In the genomic region with DNA sequence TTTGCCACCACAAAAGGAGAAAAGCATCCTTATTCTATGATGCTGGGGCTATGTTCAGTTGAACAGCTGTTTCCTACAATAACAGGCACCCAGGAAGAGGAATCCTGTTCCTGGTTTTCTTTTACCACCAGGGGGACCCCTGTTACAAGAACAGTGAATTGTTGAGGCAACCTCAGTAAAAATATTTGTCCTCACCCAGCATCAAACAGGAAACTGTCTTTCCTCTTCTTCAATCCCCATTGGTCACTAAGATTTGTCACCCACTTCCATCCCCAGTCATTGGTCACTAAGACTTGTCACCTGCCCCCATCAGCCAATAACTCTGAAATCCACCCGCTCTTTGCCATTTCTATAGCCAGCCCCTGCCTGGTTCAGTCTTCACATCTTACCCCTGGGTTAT, we compare ENCODE assay signal across 8 cellular contexts.
DNase-seq lines count a peak whose midpoint lies in the region; ATAC-seq and TF ChIP-seq lines count a peak whose summit lies in the region.

No MANE protein-coding gene starts in this region.

- no peaks in the 10 kb centered on the region for H4K20me1 ChIP-seq in neural cell (ENCODE audit: insufficient read depth)

- H3K27ac Mint-ChIP-seq in CD14-positive monocyte (peak overlapping the region in 2 of 7 donors; percentile 24 to 66), T-helper 17 cell (no peak overlapping the region)

- no peaks in the 10 kb centered on the region for H3K9me2 ChIP-seq in neural cell (ENCODE audit: insufficient read depth, low read length)

- H2AFZ ChIP-seq in neural cell (ENCODE audit: low read depth, low read length), result no peak overlapping the region

- H3K4me3 Mint-ChIP-seq in CD14-positive monocyte, result no peak overlapping the region
- H3K4me3 Mint-ChIP-seq in T-helper 17 cell, result no peak overlapping the region

- no peak for TF ChIP-seq EP300 in neural cell (conservative IDR thresholded peaks at IDR 0.05; ENCODE audit: poor library complexity, severe bottlenecking)

- H3K9ac ChIP-seq in neural cell (ENCODE audit: low read length), result no peak overlapping the region

- H3K4me3 ChIP-seq in fibroblast of pulmonary artery (replicated peaks; ENCODE audit: low read depth, low read length) (no peak overlapping the region), neural cell (ENCODE audit: low read length) (no peak overlapping the region)

- TF ChIP-seq RAD21 in neural cell (conservative IDR thresholded peaks at IDR 0.05), result peak; percentile 82

- no peak overlapping the region for H3K4me2 ChIP-seq in neural cell (ENCODE audit: low read length)

- peak; percentile 72 for TF ChIP-seq CTCF in CD14-positive monocyte (IDR thresholded peaks at IDR 0.05)
- TF ChIP-seq CTCF in fibroblast of pulmonary artery (IDR thresholded peaks at IDR 0.05; ENCODE audit: low read length, missing control alignments), result peak; percentile 75
- peak; percentile 81 for TF ChIP-seq CTCF in neural cell (IDR thresholded peaks at IDR 0.05; ENCODE audit: poor library complexity, severe bottlenecking)
- peak in 1 of 3 donors; percentile 22 for TF ChIP-seq CTCF in omental fat pad (IDR thresholded peaks at IDR 0.05)

- peak; percentile 67 for ATAC-seq in GM18508 (IDR thresholded peaks at IDR 0.05; ENCODE audit: insufficient read depth, unreplicated experiment)
- peak; percentile 88 for ATAC-seq in HG02852 (IDR thresholded peaks at IDR 0.05; ENCODE audit: unreplicated experiment)
- peak; percentile 44 for ATAC-seq in T-helper 17 cell
- ATAC-seq in omental fat pad (ENCODE audit: low FRiP score), result no peak

- H3K27me3 Mint-ChIP-seq in CD14-positive monocyte (ENCODE audit: low read depth in 3 of 3) (peaks cover 0 to 1% (median 0%) of the 10 kb centered on the region in 3 donors), T-helper 17 cell (peaks cover 7% of the 10 kb centered on the region)

- H3K9me3 ChIP-seq in T-helper 17 cell (ENCODE audit: control insufficient read depth, low read length, poor library complexity, severe bottlenecking) (no peaks in the 10 kb centered on the region), neural cell (ENCODE audit: low read length) (no peaks in the 10 kb centered on the region)

- peaks cover 4% of the 10 kb centered on the region for H3K4me1 Mint-ChIP-seq in CD14-positive monocyte
- peaks cover 5% of the 10 kb centered on the region for H3K4me1 Mint-ChIP-seq in T-helper 17 cell

- no peaks in the 10 kb centered on the region for H3K27me3 ChIP-seq in neural cell (ENCODE audit: insufficient read depth, low read depth, low read length)

- no peaks in the 10 kb centered on the region for H3F3A ChIP-seq in neural cell (ENCODE audit: insufficient read depth, low read length, poor library complexity, severe bottlenecking)

- no peaks in the 10 kb centered on the region for H3K79me2 ChIP-seq in neural cell (replicated peaks; ENCODE audit: insufficient read depth, low read length)

- no peak for DNase-seq in CD14-positive monocyte (ENCODE audit: low spot score)
- DNase-seq in NCI-H128 (lab: John Stamatoyannopoulos, UW; ENCODE audit: unreplicated experiment), result peak; percentile 25
- no peak for DNase-seq in T-helper 17 cell
- peak; percentile 84 for DNase-seq in fibroblast of pulmonary artery (ENCODE audit: low read depth)
- DNase-seq in omental fat pad (ENCODE audit: low spot score), result no peak

- H3K36me3 Mint-ChIP-seq in CD14-positive monocyte (peaks cover 0 to 2% of the 10 kb centered on the region in 2 donors), T-helper 17 cell (ENCODE audit: low read depth) (no peaks in the 10 kb centered on the region)

- intact Hi-C loops in CD14-positive monocyte (cut with micrococcal nuclease), result loop anchor here in 1 of 2 donors (5.0 kb wide), 1 partner anchor 232 kb away; no protein-coding TSS in a partner anchor

- no peak overlapping the region for H3K27ac ChIP-seq in neural cell (ENCODE audit: low read length)

- H3K9me3 Mint-ChIP-seq in CD14-positive monocyte, result peaks cover 4 to 7% (median 4%) of the 10 kb centered on the region in 7 donors

- no peaks in the 10 kb centered on the region for H3K36me3 ChIP-seq in neural cell (ENCODE audit: insufficient read depth, low read length)

TF ChIP-seq in neural cell, 6 proteins besides CTCF, POLR2A, EP300 and RAD21:
- peak; percentile 91 for TF ChIP-seq SMC3 (conservative IDR thresholded peaks at IDR 0.05; ENCODE audit: poor library complexity)
- TF ChIP-seq TAF1 (IDR thresholded peaks at IDR 0.05; ENCODE audit: low read depth), result no peak

Comparison
In these comparisons a context has a peak if more than half of its experiments do, and no peak if none do; other contexts are left out.
1. DNase-seq: peak in NCI-H128 (single experiment) and fibroblast of pulmonary artery (single experiment); none in CD14-positive monocyte (single experiment), T-helper 17 cell (0 of 3) and omental fat pad (single experiment).